In the genomic region with DNA sequence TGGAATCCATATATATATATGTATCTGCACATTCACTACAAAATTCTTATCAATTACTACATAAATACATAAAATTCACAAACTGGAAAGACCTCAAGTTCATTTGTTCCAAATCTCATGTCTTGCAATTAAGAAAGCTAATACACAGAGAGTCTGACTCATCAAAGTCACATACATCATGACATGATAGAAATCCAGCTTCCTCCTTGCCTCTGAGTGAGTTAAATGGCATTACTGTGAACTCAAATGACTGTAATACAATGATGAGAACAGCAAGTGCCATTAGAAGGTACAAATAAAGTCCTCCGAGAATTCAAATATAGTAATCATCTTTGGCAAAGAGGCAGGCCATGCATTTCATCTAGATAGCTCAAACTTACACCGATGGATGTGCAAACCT, we compare ENCODE assay signal across 20 cellular contexts. TPM values are rescaled to one million over a fixed set of nuclear protein-coding genes. Genes with fewer than 3 reads are reported as not detected.
A peak's percentile ranks its signal among the peaks of the same experiment; 100 is the strongest.
DNase-seq lines count a peak whose midpoint lies in the region; ATAC-seq, FAIRE-seq and TF ChIP-seq lines count a peak whose summit lies in the region.
"Had no signal": no experiment of that assay in that cellular context is flagged by ENCODE, and none has a peak within 500 bp of the region (broad histone marks: within the 10 kb centered on the region; RNA-seq: fewer than 3 reads in every experiment).

No MANE protein-coding gene starts in this region.

- H2BK120ac ChIP-seq in mesenchymal stem cell (ENCODE audit: low read depth, low read length), result no peak overlapping the region

- H3K4me1 ChIP-seq in mesenchymal stem cell (ENCODE audit: control insufficient read depth, insufficient read depth, low read depth, low read length), result no peaks in the 10 kb centered on the region
- H3K4me1 ChIP-seq: BLaER1, pancreas, suprapubic skin had no signal

- no peak overlapping the region for H3K23ac ChIP-seq in mesenchymal stem cell (ENCODE audit: low read length in 2 of 2)

- no peak overlapping the region for H2AK5ac ChIP-seq in mesenchymal stem cell (ENCODE audit: low read length, severe bottlenecking)

- no peak overlapping the region for H4K8ac ChIP-seq in mesenchymal stem cell (ENCODE audit: low read length)

- no peak overlapping the region for H4K91ac ChIP-seq in mesenchymal stem cell (ENCODE audit: low read length)

- H3K36me3 ChIP-seq in bronchial epithelial cell (ENCODE audit: control insufficient read depth, insufficient read depth, low read length) (no peaks in the 10 kb centered on the region), mesenchymal stem cell (ENCODE audit: control insufficient read depth in 1 of 2, insufficient read depth in 2 of 2, low read depth in 1 of 2, low read length in 2 of 2) (no peaks in the 10 kb centered on the region)
- H3K36me3 ChIP-seq: BLaER1, pancreas, suprapubic skin had no signal

- no peak overlapping the region for H3K9ac ChIP-seq in mesenchymal stem cell (ENCODE audit: low read length)
- H3K9ac ChIP-seq: BLaER1 had no signal

- DNase-seq in AML-193 (lab: John Stamatoyannopoulos, UW) (peak; percentile 48 to 64), HT-29 (ENCODE audit: low spot score) (peak; percentile 29), bronchial epithelial cell (ENCODE audit: low read depth) (peak; percentile 39), mesenchymal stem cell (peak; percentile 86)
- DNase-seq: activated CD4-positive, alpha-beta memory T cell treated with anti-CD3 and anti-CD28 coated beads, Interleukin-2, amount 10 ng/mL, durations not matched to agents 7 days and 5 days; immature natural killer cell; NCI-H2081 treated with DMSO at 0.1 percent for 48 hours; pancreas; SIG-M5; stimulated activated CD4-positive, alpha-beta T cell treated with anti-CD3 and anti-CD28 coated beads, Interleukin-15, amount 100 ng/mL, for 24 hours had no signal

- WGBS in mesenchymal stem cell, result no CpG with 5 or more reads among the region's 2 CpGs

- no peaks in the 10 kb centered on the region for H3K9me3 ChIP-seq in mesenchymal stem cell (ENCODE audit: control insufficient read depth, low read length)
- H3K9me3 ChIP-seq: BLaER1, pancreas, suprapubic skin had no signal

- ATAC-seq in HG02642 (IDR thresholded peaks at IDR 0.05; ENCODE audit: poor library complexity, unreplicated experiment) (no peak), HG03439 (IDR thresholded peaks at IDR 0.05; ENCODE audit: unreplicated experiment) (no peak), GM18505 (IDR thresholded peaks at IDR 0.05; ENCODE audit: unreplicated experiment) (no peak)
- no peak for ATAC-seq in activated CD4-positive, CD25-positive, alpha-beta regulatory T cell treated with anti-CD3 and anti-CD28 coated beads, Interleukin-2, amount 50 U/mL, for 24 hours
- ATAC-seq: GM12878 had no signal

- H2BK15ac ChIP-seq in mesenchymal stem cell (ENCODE audit: low read depth, poor library complexity, severe bottlenecking), result no peak overlapping the region

- no peaks in the 10 kb centered on the region for H3K79me1 ChIP-seq in mesenchymal stem cell (replicated peaks; ENCODE audit: low read length, poor library complexity, severe bottlenecking)

- H2BK12ac ChIP-seq in mesenchymal stem cell (ENCODE audit: low read length in 2 of 2), result no peak overlapping the region

- TF ChIP-seq POLR2A in GM18505 (IDR thresholded peaks at IDR 0.05; ENCODE audit: borderline replicate concordance, extremely low read depth, insufficient read depth, insufficient read length), result no peak

- no peak overlapping the region for H3K27ac ChIP-seq in mesenchymal stem cell (ENCODE audit: low read length, poor library complexity, severe bottlenecking)
- H3K27ac ChIP-seq: BLaER1, suprapubic skin had no signal

- no peak overlapping the region for H2BK5ac ChIP-seq in mesenchymal stem cell (ENCODE audit: low read depth, low read length, poor library complexity, severe bottlenecking)

- no peak overlapping the region for H3K4ac ChIP-seq in mesenchymal stem cell (ENCODE audit: low read depth in 1 of 2, low read length in 2 of 2)

- no peaks in the 10 kb centered on the region for H3K27me3 ChIP-seq in bronchial epithelial cell (ENCODE audit: control insufficient read depth, insufficient read depth, low read length)
- no peaks in the 10 kb centered on the region for H3K27me3 ChIP-seq in mesenchymal stem cell (ENCODE audit: control insufficient read depth in 1 of 2, insufficient read depth in 1 of 2, low read length in 2 of 2)
- H3K27me3 ChIP-seq: BLaER1, pancreas, suprapubic skin had no signal

- TF ChIP-seq CTCF in bronchial epithelial cell (IDR thresholded peaks at IDR 0.05; ENCODE audit: insufficient read depth, low read length, severe bottlenecking), result no peak

- H3K4me2 ChIP-seq in mesenchymal stem cell (ENCODE audit: low read length, poor library complexity, severe bottlenecking), result no peak overlapping the region
- H3K4me2 ChIP-seq: BLaER1 had no signal

- H3K18ac ChIP-seq in mesenchymal stem cell (ENCODE audit: low read depth in 1 of 2, low read length in 2 of 2), result no peak overlapping the region

- H3K4me3 ChIP-seq in bronchial epithelial cell (ENCODE audit: low read depth, low read length), result no peak overlapping the region
- H3K4me3 ChIP-seq in mesenchymal stem cell (ENCODE audit: insufficient read depth in 1 of 2, low read depth in 1 of 2, low read length in 2 of 2), result no peak overlapping the region
- H3K4me3 ChIP-seq: BLaER1, GM12878, pancreas, suprapubic skin had no signal

- H3K14ac ChIP-seq in mesenchymal stem cell (ENCODE audit: low read length in 2 of 2), result no peak overlapping the region

- no peak overlapping the region for H2AFZ ChIP-seq in mesenchymal stem cell (ENCODE audit: low read depth, low read length)

- no peak for FAIRE-seq in bronchial epithelial cell (lab: Jason Lieb, UNC)
- FAIRE-seq: frontal cortex, GM12878, pancreas had no signal

RNA-seq across cellular contexts. Expression of a gene that starts 55.1 kb away (rescaled TPM):
- not detected in 2 replicates for total RNA-seq in HT-29 (2014; rRNA removed; shearing (Covaris generic))
- not detected in 2 replicates for total RNA-seq in bronchial epithelial cell
- polyA plus RNA-seq in mesenchymal stem cell (2013, experiment 1 of 2), result 0.87 TPM
- polyA plus RNA-seq in mesenchymal stem cell (2013, experiment 2 of 2), result 0.90 TPM
- total RNA-seq: activated CD4-positive, alpha-beta memory T cell treated with anti-CD3 and anti-CD28 coated beads, Interleukin-2, amount 10 ng/mL, durations not matched to agents 7 days and 5 days; activated T-helper 2 cell treated with anti-CD3 and anti-CD28 coated beads, Interferon-gamma antibody, Interleukin-2, Interleukin-4, amounts not matched to agents 10 μg/mL and 5 μg/mL and 100 μg/mL, durations not matched to agents 14 hours and 24 hours and 36 hours; Daoy; GM12878 had no signal
- polyA plus RNA-seq: GM12878, immature natural killer cell had no signal

Comparison
In these comparisons a context has a peak if more than half of its experiments do, and no peak if none do; other contexts are left out.
1. DNase-seq: peak in every context shown above with its lines; median percentile 86 in mesenchymal stem cell; 56 in AML-193; 39 in bronchial epithelial cell; 29 in HT-29.